In the genomic region with DNA sequence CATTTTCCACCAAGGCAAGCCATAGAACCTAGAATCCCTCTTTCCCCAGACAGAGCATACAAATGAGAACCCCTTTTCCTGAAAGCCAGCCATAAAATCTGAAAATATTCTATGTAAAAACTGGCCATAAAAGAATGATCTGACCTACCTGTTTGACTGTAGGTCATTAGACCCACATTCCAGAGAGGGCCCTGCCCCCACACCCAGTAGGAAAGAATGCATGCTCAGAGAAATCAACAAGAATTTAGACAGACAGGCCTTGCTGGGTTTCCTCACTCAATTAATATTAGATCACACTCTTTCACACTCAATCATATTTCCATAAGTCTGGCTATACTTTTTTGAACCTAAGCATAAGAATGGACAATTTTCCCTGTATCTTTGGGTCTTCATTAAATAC, we compare ENCODE assay signal across 29 cellular contexts.
"Had no signal": no experiment of that assay in that cellular context is flagged by ENCODE, and none has a peak within 500 bp of the region (broad histone marks: within the 10 kb centered on the region; RNA-seq: fewer than 3 reads in every experiment).

No MANE protein-coding gene starts in this region.

- H3K4me1 ChIP-seq: adrenal gland, ascending aorta, breast epithelium, colonic mucosa, esophagus muscularis mucosa, lower lobe of right lung, testis, upper lobe of right lung had no signal

- H3K27ac ChIP-seq: adrenal gland, ascending aorta, breast epithelium, colonic mucosa, dorsolateral prefrontal cortex, esophagus muscularis mucosa, lower lobe of right lung, testis, upper lobe of right lung had no signal

- H3K27ac Mint-ChIP-seq: activated B cell treated with CpG ODN at 0.5 μM for 24 hours; activated CD4-positive, alpha-beta T cell treated with anti-CD3 and anti-CD28 coated beads for 36 hours; activated naive CD8-positive, alpha-beta T cell; activated T-cell treated with anti-CD3 and anti-CD28 coated beads, Interleukin-2, amount 50 U/mL, for 24 hours; activated T-helper 17 cell treated with anti-CD3 and anti-CD28 coated beads, Interleukin-2, amount 50 U/mL, for 72 hours; effector memory CD8-positive, alpha-beta T cell; T-helper 1 cell treated with Interleukin-12 subunit alpha and Interleukin-12 subunit beta and Interleukin-4 antibody, amounts not matched to agents 30 μg/mL and 1 μg/mL, for 36 hours had no signal

- H3K4me3 ChIP-seq: adrenal gland, ascending aorta, breast epithelium, colonic mucosa, dorsolateral prefrontal cortex, esophagus muscularis mucosa, lower lobe of right lung, testis, upper lobe of right lung had no signal

- H3K9me3 ChIP-seq: adrenal gland, ascending aorta, breast epithelium, colonic mucosa, esophagus muscularis mucosa, lower lobe of right lung, testis, upper lobe of right lung had no signal

- H3K4me1 Mint-ChIP-seq: activated CD4-positive, alpha-beta T cell treated with anti-CD3 and anti-CD28 coated beads for 36 hours; activated T-helper 17 cell treated with anti-CD3 and anti-CD28 coated beads, Interleukin-2, amount 50 U/mL, for 72 hours had no signal

- H3K27me3 Mint-ChIP-seq: activated B cell treated with CpG ODN at 0.5 μM for 24 hours; activated CD4-positive, alpha-beta T cell treated with anti-CD3 and anti-CD28 coated beads for 36 hours; activated naive CD8-positive, alpha-beta T cell; activated T-cell treated with anti-CD3 and anti-CD28 coated beads, Interleukin-2, amount 50 U/mL, for 24 hours; activated T-helper 17 cell treated with anti-CD3 and anti-CD28 coated beads, Interleukin-2, amount 50 U/mL, for 72 hours; effector memory CD8-positive, alpha-beta T cell; naive thymus-derived CD8-positive, alpha-beta T cell had no signal

- DNase-seq: activated B cell treated with CpG ODN at 0.5 μM for 24 hours; activated CD4-positive, alpha-beta T cell treated with anti-CD3 and anti-CD28 coated beads for 36 hours; activated CD4-positive, alpha-beta T cell treated with anti-CD3 and anti-CD28 coated beads, Interleukin-2, amount 50 U/mL, for 4 hours; activated CD8-positive, alpha-beta memory T cell treated with anti-CD3 and anti-CD28 coated beads for 24 hours; activated CD8-positive, alpha-beta memory T cell treated with anti-CD3 and anti-CD28 coated beads, Interleukin-2, amount 50 U/mL, for 4 hours; activated naive CD4-positive, alpha-beta T cell; activated T-cell treated with anti-CD3 and anti-CD28 coated beads, Interleukin-2, amount 50 U/mL, for 24 hours; adrenal gland; colonic mucosa; dorsolateral prefrontal cortex; effector memory CD8-positive, alpha-beta T cell; glutamatergic neuron; hypothalamus; left colon; lower lobe of right lung; naive thymus-derived CD8-positive, alpha-beta T cell; retina; stimulated activated CD4-positive, alpha-beta T cell treated with anti-CD3 and anti-CD28 coated beads, Interleukin-2, amount 100 ng/mL, for 48 hours; stimulated activated CD8-positive, alpha-beta memory T cell treated with anti-CD3 and anti-CD28 coated beads, Interleukin-4, amount 100 ng/mL, for 48 hours; stimulated activated naive CD4-positive, alpha-beta T cell; T1000; testis; upper lobe of right lung had no signal

- H3K4me3 Mint-ChIP-seq: activated B cell treated with CpG ODN at 0.5 μM for 24 hours; activated CD4-positive, alpha-beta T cell treated with anti-CD3 and anti-CD28 coated beads for 36 hours; activated naive CD8-positive, alpha-beta T cell; activated T-cell treated with anti-CD3 and anti-CD28 coated beads, Interleukin-2, amount 50 U/mL, for 24 hours; activated T-helper 17 cell treated with anti-CD3 and anti-CD28 coated beads, Interleukin-2, amount 50 U/mL, for 72 hours; effector memory CD8-positive, alpha-beta T cell; naive thymus-derived CD8-positive, alpha-beta T cell; T-helper 1 cell treated with Interleukin-12 subunit alpha and Interleukin-12 subunit beta and Interleukin-4 antibody, amounts not matched to agents 30 μg/mL and 1 μg/mL, for 36 hours had no signal

- H3K9me3 Mint-ChIP-seq: T-helper 1 cell treated with Interleukin-12 subunit alpha and Interleukin-12 subunit beta and Interleukin-4 antibody, amounts not matched to agents 30 μg/mL and 1 μg/mL, for 36 hours had no signal

- H3K36me3 ChIP-seq: adrenal gland, ascending aorta, breast epithelium, colonic mucosa, esophagus muscularis mucosa, lower lobe of right lung, upper lobe of right lung had no signal

- H3K27me3 ChIP-seq: adrenal gland, ascending aorta, breast epithelium, colonic mucosa, dorsolateral prefrontal cortex, esophagus muscularis mucosa, testis, upper lobe of right lung had no signal

- ATAC-seq: activated CD4-positive, alpha-beta T cell treated with anti-CD3 and anti-CD28 coated beads for 36 hours; activated T-helper 17 cell treated with anti-CD3 and anti-CD28 coated beads, Interleukin-2, amount 50 U/mL, for 72 hours; effector memory CD8-positive, alpha-beta T cell; left colon; lower lobe of right lung; naive thymus-derived CD8-positive, alpha-beta T cell; upper lobe of right lung had no signal

- H3K36me3 Mint-ChIP-seq: activated naive CD8-positive, alpha-beta T cell; naive thymus-derived CD8-positive, alpha-beta T cell had no signal
